11 cellular contexts compared by ENCODE assay signal in the genomic region with DNA sequence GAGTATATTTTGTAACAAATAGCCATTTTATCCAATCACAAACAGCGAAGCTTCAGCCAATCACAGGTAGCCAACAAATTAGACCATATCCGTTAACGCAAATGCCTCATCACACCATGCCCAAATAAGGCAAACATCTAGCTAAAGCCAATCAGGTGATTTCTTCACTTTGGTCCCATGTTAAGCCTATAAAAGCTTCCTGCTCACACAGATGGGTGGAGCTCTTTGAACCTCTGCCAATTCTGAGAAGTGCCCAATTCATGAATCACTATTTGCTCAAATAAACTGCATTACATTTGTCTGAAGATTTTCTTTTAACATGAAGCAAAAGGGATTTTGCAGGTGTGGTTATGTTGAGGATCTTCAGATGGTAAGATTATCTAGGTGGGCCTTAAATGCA.
A peak's percentile ranks its signal among the peaks of the same experiment; 100 is the strongest.
DNase-seq lines count a peak whose midpoint lies in the region; ATAC-seq lines count a peak whose summit lies in the region.
"Had no signal": no experiment of that assay in that cellular context is flagged by ENCODE, and none has a peak within 500 bp of the region (broad histone marks: within the 10 kb centered on the region; RNA-seq: fewer than 3 reads in every experiment).

No MANE protein-coding gene starts in this region.

- H3K36me3 Mint-ChIP-seq in T-helper 17 cell (ENCODE audit: low read depth): no peaks in the 10 kb centered on the region
- no peaks in the 10 kb centered on the region for H3K36me3 Mint-ChIP-seq in stimulated activated effector memory CD8-positive, alpha-beta T cell treated with anti-CD3 and anti-CD28 coated beads, Interleukin-12 subunit alpha, Interleukin-12 subunit beta, amount 100 ng/mL, for 72 hours

- H3K9me3 ChIP-seq in T-helper 17 cell (ENCODE audit: control insufficient read depth, low read length, poor library complexity, severe bottlenecking): no peaks in the 10 kb centered on the region
- H3K9me3 ChIP-seq: upper lobe of right lung had no signal

- no peak overlapping the region for H3K27ac Mint-ChIP-seq in T-helper 17 cell
- no peak overlapping the region for H3K27ac Mint-ChIP-seq in stimulated activated effector memory CD8-positive, alpha-beta T cell treated with anti-CD3 and anti-CD28 coated beads, Interleukin-12 subunit alpha, Interleukin-12 subunit beta, amount 100 ng/mL, for 72 hours
- H3K27ac Mint-ChIP-seq: nephron had no signal

- H3K4me3 Mint-ChIP-seq in T-helper 17 cell: no peak overlapping the region
- H3K4me3 Mint-ChIP-seq in stimulated activated effector memory CD8-positive, alpha-beta T cell treated with anti-CD3 and anti-CD28 coated beads, Interleukin-12 subunit alpha, Interleukin-12 subunit beta, amount 100 ng/mL, for 72 hours: no peak overlapping the region
- H3K4me3 Mint-ChIP-seq: nephron had no signal

- no peak for ATAC-seq in T-helper 17 cell
- no peak for ATAC-seq in stimulated activated effector memory CD8-positive, alpha-beta T cell treated with anti-CD3 and anti-CD28 coated beads, Interleukin-12 subunit alpha, Interleukin-12 subunit beta, amount 100 ng/mL, for 72 hours
- ATAC-seq: upper lobe of right lung had no signal

- DNase-seq in EH (ENCODE audit: low read depth) (peak; percentile 89), NCI-H460 (ENCODE audit: extremely low read depth, low read depth) (peak; percentile 81), dermis microvascular lymphatic vessel endothelial cell (ENCODE audit: low read depth in 2 of 2) (peak; percentile 17 to 62), non-pigmented ciliary epithelial cell (ENCODE audit: low read depth) (peak; percentile 88), T-helper 17 cell (no peak), DMS 273 treated with DMSO at 0.1 percent for 48 hours (lab: John Stamatoyannopoulos, UW) (no peak)
- DNase-seq in effector CD8-positive, alpha-beta T cell (lab: John Stamatoyannopoulos, UW): no peak
- no peak for DNase-seq in stimulated activated effector memory CD8-positive, alpha-beta T cell treated with anti-CD3 and anti-CD28 coated beads, Interleukin-12 subunit alpha, Interleukin-12 subunit beta, amount 100 ng/mL, for 72 hours (ENCODE audit: low spot score in 2 of 2)
- DNase-seq: activated CD4-positive, alpha-beta T cell treated with anti-CD3 and anti-CD28 coated beads for 48 hours; upper lobe of right lung had no signal

- no peaks in the 10 kb centered on the region for H3K27me3 Mint-ChIP-seq in T-helper 17 cell

- H3K4me1 Mint-ChIP-seq in T-helper 17 cell: no peaks in the 10 kb centered on the region
- H3K4me1 Mint-ChIP-seq in stimulated activated effector memory CD8-positive, alpha-beta T cell treated with anti-CD3 and anti-CD28 coated beads, Interleukin-12 subunit alpha, Interleukin-12 subunit beta, amount 100 ng/mL, for 72 hours: no peaks in the 10 kb centered on the region

- H3K9me3 Mint-ChIP-seq in stimulated activated effector memory CD8-positive, alpha-beta T cell treated with anti-CD3 and anti-CD28 coated beads, Interleukin-12 subunit alpha, Interleukin-12 subunit beta, amount 100 ng/mL, for 72 hours: no peaks in the 10 kb centered on the region
- H3K9me3 Mint-ChIP-seq: nephron had no signal

Comparison
In these comparisons a context has a peak if more than half of its experiments do, and no peak if none do; other contexts are left out.
1. DNase-seq: peak in EH (single experiment), NCI-H460 (single experiment), dermis microvascular lymphatic vessel endothelial cell (2 of 2) and non-pigmented ciliary epithelial cell (single experiment); none in T-helper 17 cell (0 of 3), effector CD8-positive, alpha-beta T cell (single experiment), DMS 273 treated with DMSO at 0.1 percent for 48 hours (single experiment) and stimulated activated effector memory CD8-positive, alpha-beta T cell treated with anti-CD3 and anti-CD28 coated beads, Interleukin-12 subunit alpha, Interleukin-12 subunit beta, amount 100 ng/mL, for 72 hours (0 of 2).